16 cellular contexts compared by ENCODE assay signal in the genomic region with DNA sequence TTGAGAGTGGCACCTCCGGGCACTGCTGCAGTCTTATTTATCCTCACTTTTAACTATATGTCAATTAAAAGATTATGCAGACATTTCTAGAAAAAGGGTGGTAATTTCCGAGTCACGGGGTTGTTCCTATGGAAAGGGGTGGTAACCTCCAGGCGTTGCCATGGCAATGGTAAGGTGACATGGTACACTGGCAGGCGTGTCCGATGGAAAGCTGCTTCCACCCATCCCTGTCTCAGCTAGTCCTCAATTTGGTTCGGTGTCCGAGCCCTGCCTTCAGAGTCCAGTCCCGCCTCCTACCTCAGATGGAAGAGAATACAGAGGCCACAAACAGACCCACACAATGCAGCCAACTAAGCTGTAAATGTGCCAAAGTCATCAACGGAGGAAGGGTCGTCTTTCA.
A peak's percentile ranks its signal among the peaks of the same experiment; 100 is the strongest.
DNase-seq lines count a peak whose midpoint lies in the region; TF ChIP-seq lines count a peak whose summit lies in the region.
"Had no signal": no experiment of that assay in that cellular context is flagged by ENCODE, and none has a peak within 500 bp of the region (broad histone marks: within the 10 kb centered on the region; RNA-seq: fewer than 3 reads in every experiment).

No MANE protein-coding gene starts in this region.

- no peak overlapping the region for H3K9ac ChIP-seq in OCI-LY1 (ENCODE audit: low read length)

- H3K27me3 ChIP-seq in OCI-LY1 (ENCODE audit: insufficient read depth, low read length) (peaks cover 4% of the 10 kb centered on the region; the same call in 1 of the 2 replicates), dorsolateral prefrontal cortex (no peaks in the 10 kb centered on the region), transverse colon (no peaks in the 10 kb centered on the region), ovary (no peaks in the 10 kb centered on the region)
- H3K27me3 ChIP-seq: gastroesophageal sphincter had no signal

- no peaks in the 10 kb centered on the region for H3K36me3 ChIP-seq in OCI-LY1 (ENCODE audit: insufficient read depth, low read length)
- no peaks in the 10 kb centered on the region for H3K36me3 ChIP-seq in transverse colon
- H3K36me3 ChIP-seq in ovary = no peaks in the 10 kb centered on the region
- H3K36me3 ChIP-seq: HAP-1 had no signal

- peak overlapping the region; percentile 63; the same call in 1 of the 2 replicates for H3K4me2 ChIP-seq in OCI-LY1 (ENCODE audit: low read length)

- no peaks in the 10 kb centered on the region for H3K9me3 Mint-ChIP-seq in activated naive CD4-positive, alpha-beta T cell treated with anti-CD3 and anti-CD28 coated beads, Interleukin-2, amount 50 U/mL, for 24 hours
- H3K9me3 Mint-ChIP-seq in progenitor cell of endocrine pancreas (ENCODE audit: low read depth) = peaks cover 3% of the 10 kb centered on the region
- H3K9me3 Mint-ChIP-seq: activated naive CD4-positive, alpha-beta T cell treated with anti-CD3 and anti-CD28 coated beads, Interleukin-2, amount 50 U/mL, for 72 hours had no signal

- in situ Hi-C loops in transverse colon (cut with MboI; ENCODE audit: low pct_ligation_motif_present in 1 of 4, low pct_unique_long_range_greater_than_20kb in 1 of 4, low sequenced_read_pairs in 3 of 4) = no loop called here

- no peak overlapping the region for H2AFZ ChIP-seq in OCI-LY1 (ENCODE audit: low read length)

- TF ChIP-seq EP300 in transverse colon (IDR thresholded peaks at IDR 0.05; ENCODE audit: low read depth) (no peak), ovary (IDR thresholded peaks at IDR 0.05) (no peak)

- no peak for DNase-seq in activated naive CD4-positive, alpha-beta T cell (lab: John Stamatoyannopoulos, UW)
- no peak for DNase-seq in dorsolateral prefrontal cortex
- DNase-seq in transverse colon = no peak
- DNase-seq in ovary = no peak
- no peak for DNase-seq in activated effector memory CD4-positive, alpha-beta T cell treated with Interleukin-2 at 50 U/mL for 16 hours
- no peak for DNase-seq in progenitor cell of endocrine pancreas (ENCODE audit: low spot score, unreplicated experiment)
- DNase-seq: activated CD8-positive, alpha-beta memory T cell treated with anti-CD3 and anti-CD28 coated beads for 24 hours; DMS153; NCI-H1694; NK-92 treated with Interleukin-12 subunit alpha and Interleukin-12 subunit beta, amount 100 ng/mL, for 24 hours; stimulated activated naive CD4-positive, alpha-beta T cell had no signal

- peaks cover 6% of the 10 kb centered on the region; the same call in 1 of the 2 replicates for H3F3A ChIP-seq in OCI-LY1 (ENCODE audit: insufficient read depth, low read length)

- H3K9me3 ChIP-seq in OCI-LY1 (ENCODE audit: low read length) (no peaks in the 10 kb centered on the region), transverse colon (no peaks in the 10 kb centered on the region), ovary (no peaks in the 10 kb centered on the region)
- H3K9me3 ChIP-seq: gastroesophageal sphincter, HAP-1 had no signal

- H3K4me3 Mint-ChIP-seq in activated naive CD4-positive, alpha-beta T cell treated with anti-CD3 and anti-CD28 coated beads, Interleukin-2, amount 50 U/mL, for 24 hours = no peak overlapping the region
- no peak overlapping the region for H3K4me3 Mint-ChIP-seq in progenitor cell of endocrine pancreas (ENCODE audit: low read depth)

- H3K27me3 Mint-ChIP-seq in activated naive CD4-positive, alpha-beta T cell treated with anti-CD3 and anti-CD28 coated beads, Interleukin-2, amount 50 U/mL, for 24 hours = no peaks in the 10 kb centered on the region
- no peaks in the 10 kb centered on the region for H3K27me3 Mint-ChIP-seq in progenitor cell of endocrine pancreas

- intact Hi-C loops in dorsolateral prefrontal cortex (cut with DNase I) = loop anchor here in 1 of 2 donors (5.0 kb wide), 1 partner anchor 181 kb away; no protein-coding TSS in a partner anchor
- intact Hi-C loops in transverse colon (cut with DNase I; ENCODE audit: low total_unique reads) = no loop called here
- intact Hi-C loops in ovary (cut with DNase I) = no loop called here

- H4K20me1 ChIP-seq in OCI-LY1 (ENCODE audit: insufficient read depth, low read length) = no peaks in the 10 kb centered on the region

- H3K4me3 ChIP-seq in OCI-LY1 (ENCODE audit: low read depth, low read length, poor library complexity, severe bottlenecking) = peak overlapping the region; percentile 34
- no peak overlapping the region for H3K4me3 ChIP-seq in dorsolateral prefrontal cortex
- no peak overlapping the region for H3K4me3 ChIP-seq in transverse colon
- H3K4me3 ChIP-seq in ovary = no peak overlapping the region
- H3K4me3 ChIP-seq: gastroesophageal sphincter, HAP-1 had no signal

- peaks cover 58% of the 10 kb centered on the region for H3K4me1 Mint-ChIP-seq in activated naive CD4-positive, alpha-beta T cell treated with anti-CD3 and anti-CD28 coated beads, Interleukin-2, amount 50 U/mL, for 24 hours
- H3K4me1 Mint-ChIP-seq in progenitor cell of endocrine pancreas (ENCODE audit: low read depth) = peaks cover 3% of the 10 kb centered on the region

- H3K27ac Mint-ChIP-seq in activated naive CD4-positive, alpha-beta T cell treated with anti-CD3 and anti-CD28 coated beads, Interleukin-2, amount 50 U/mL, for 24 hours = peak overlapping the region; percentile 90
- H3K27ac Mint-ChIP-seq in progenitor cell of endocrine pancreas = no peak overlapping the region

- H3K9me2 ChIP-seq in OCI-LY1 (ENCODE audit: low read depth, low read length) = no peaks in the 10 kb centered on the region

- TF ChIP-seq POLR2A in transverse colon (IDR thresholded peaks at IDR 0.05) (no peak), ovary (IDR thresholded peaks at IDR 0.05) (no peak)

- H3K36me3 Mint-ChIP-seq in activated naive CD4-positive, alpha-beta T cell treated with anti-CD3 and anti-CD28 coated beads, Interleukin-2, amount 50 U/mL, for 24 hours = peaks cover 7% of the 10 kb centered on the region
- H3K36me3 Mint-ChIP-seq in progenitor cell of endocrine pancreas (ENCODE audit: insufficient read depth) = peaks cover 12% of the 10 kb centered on the region

- H3K4me1 ChIP-seq in OCI-LY1 (ENCODE audit: insufficient read depth, low read length, severe bottlenecking) (peaks cover 47% of the 10 kb centered on the region), transverse colon (peaks cover 17 to 50% (median 30%) of the 10 kb centered on the region in 4 donors), ovary (ENCODE audit: insufficient read depth) (peaks cover 6% of the 10 kb centered on the region)
- H3K4me1 ChIP-seq: HAP-1 had no signal

- TF ChIP-seq CTCF in OCI-LY1 (IDR thresholded peaks at IDR 0.05; ENCODE audit: low read length) (no peak), dorsolateral prefrontal cortex (IDR thresholded peaks at IDR 0.05 in 54 of 56, conservative IDR thresholded peaks at IDR 0.05 in 2 of 56; ENCODE audit: low read depth in 1 of 56, partially characterized antibody in 56 of 56) (no peak), transverse colon (IDR thresholded peaks at IDR 0.05) (no peak), ovary (IDR thresholded peaks at IDR 0.05) (no peak), progenitor cell of endocrine pancreas (IDR thresholded peaks at IDR 0.05; ENCODE audit: unreplicated experiment) (no peak)

- H3K79me2 ChIP-seq in OCI-LY1 (ENCODE audit: insufficient read depth, low read length) = no peaks in the 10 kb centered on the region

- WGBS in transverse colon (ENCODE audit: low coverage in 1 of 2), 2 donors = 40 to 77% methylated on average over 2 to 11 of the region's 11 CpGs
- WGBS in ovary, 3 donors = 88 to 94% (median 90%) methylated on average over 11 of the region's 11 CpGs

- H3K27ac ChIP-seq in OCI-LY1 (ENCODE audit: low read depth, low read length, poor library complexity, severe bottlenecking) = peak overlapping the region; percentile 78
- H3K27ac ChIP-seq in dorsolateral prefrontal cortex = peak overlapping the region in 41 of 59 donors; percentile 39 to 96 (median 86)
- peak overlapping the region in 3 of 4 donors; percentile 39 to 85 (median 56) for H3K27ac ChIP-seq in transverse colon
- H3K27ac ChIP-seq in ovary = no peak overlapping the region
- H3K27ac ChIP-seq: gastroesophageal sphincter had no signal

Comparison
In these comparisons a context has a peak if more than half of its experiments do, and no peak if none do; other contexts are left out.
1. H3K27ac ChIP-seq: peak in OCI-LY1 (single experiment), dorsolateral prefrontal cortex (41 of 59) and transverse colon (3 of 4); none in ovary (0 of 2).